In the genomic region with DNA sequence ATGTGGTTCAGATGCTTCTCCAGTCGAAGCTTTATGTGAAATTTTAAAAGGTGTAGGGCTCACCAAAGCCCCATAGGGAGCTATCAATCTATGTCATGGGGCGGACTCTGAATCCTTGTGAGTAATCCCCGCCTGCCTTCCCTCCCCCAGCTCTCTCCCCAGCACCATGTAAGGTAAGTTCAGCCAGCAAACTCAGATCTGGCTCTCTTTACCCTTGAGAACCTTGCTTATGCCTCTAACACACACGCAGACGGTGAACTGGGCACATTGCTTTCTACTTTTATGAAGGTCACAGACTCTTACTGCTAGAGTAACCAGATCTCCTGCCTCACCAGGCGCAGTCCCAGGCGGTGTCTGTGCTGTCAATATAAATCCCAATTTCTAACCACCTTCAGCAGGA, we compare ENCODE assay signal across 14 cellular contexts.
DNase-seq lines count a peak whose midpoint lies in the region; ATAC-seq, FAIRE-seq and TF ChIP-seq lines count a peak whose summit lies in the region.
"Had no signal": no experiment of that assay in that cellular context is flagged by ENCODE, and none has a peak within 500 bp of the region (broad histone marks: within the 10 kb centered on the region; RNA-seq: fewer than 3 reads in every experiment).

No MANE protein-coding gene starts in this region.

- H3K9ac ChIP-seq in neuronal stem cell (ENCODE audit: low read depth, low read length, poor library complexity) = no peak overlapping the region
- H3K9ac ChIP-seq: BLaER1 treated with 17β-estradiol and CSF1 and Interleukin-3, amounts not matched to agents 10 nM and 100 nM had no signal

- H3K27ac ChIP-seq in HEK293 (ENCODE audit: extremely low read depth, low read depth, low read length) (no peak overlapping the region), foreskin keratinocyte (no peak overlapping the region), pancreas (peak overlapping the region; percentile 20 to 88 (median 68)), neuronal stem cell (replicated peaks; ENCODE audit: low read length) (no peak overlapping the region)
- H3K27ac ChIP-seq: BLaER1 treated with 17β-estradiol and CSF1 and Interleukin-3, amounts not matched to agents 10 nM and 100 nM; prostate gland had no signal

- no peak overlapping the region for H4K8ac ChIP-seq in neuronal stem cell (ENCODE audit: low read depth, low read length)

- no peaks in the 10 kb centered on the region for H3K9me3 ChIP-seq in HEK293 (ENCODE audit: control insufficient read depth, insufficient read depth, low read depth, low read length)
- no peaks in the 10 kb centered on the region for H3K9me3 ChIP-seq in pancreas
- no peaks in the 10 kb centered on the region for H3K9me3 ChIP-seq in neuronal stem cell (replicated peaks in 1 of 2; ENCODE audit: control insufficient read depth in 2 of 2, insufficient read depth in 1 of 2, low read depth in 1 of 2, low read length in 2 of 2)
- H3K9me3 ChIP-seq: BLaER1 treated with 17β-estradiol and CSF1 and Interleukin-3, amounts not matched to agents 10 nM and 100 nM; MG63; prostate gland had no signal

- H3K18ac ChIP-seq in neuronal stem cell (ENCODE audit: low read length) = no peak overlapping the region

- H3K4me2 ChIP-seq in neuronal stem cell (ENCODE audit: insufficient read depth, low read length, poor library complexity, severe bottlenecking) = no peak overlapping the region
- H3K4me2 ChIP-seq: BLaER1 treated with 17β-estradiol and CSF1 and Interleukin-3, amounts not matched to agents 10 nM and 100 nM had no signal

- H3K23ac ChIP-seq in neuronal stem cell (ENCODE audit: low read depth, low read length, poor library complexity) = no peak overlapping the region

- WGBS in pancreas, 2 donors = 34 to 37% methylated on average over 7 of the region's 7 CpGs
- WGBS in neuronal stem cell (ENCODE audit: extremely low coverage in 2 of 2, insufficient read length in 2 of 2, insufficient replicate concordance in 1 of 2), 2 donors = no CpG with 5 or more reads among the region's 7 CpGs

- no peak for TF ChIP-seq CTCF in HEK293 (tag by site-specific recombination; IDR thresholded peaks at IDR 0.05)
- TF ChIP-seq CTCF in foreskin keratinocyte (conservative IDR thresholded peaks at IDR 0.05) = no peak
- no peak for TF ChIP-seq CTCF in pancreas (IDR thresholded peaks at IDR 0.05)

- no peak overlapping the region for H4K91ac ChIP-seq in neuronal stem cell (ENCODE audit: low read depth, low read length, poor library complexity)

- no peak overlapping the region for H2AFZ ChIP-seq in neuronal stem cell (ENCODE audit: low read length)

- no peaks in the 10 kb centered on the region for H3K36me3 ChIP-seq in HEK293 (ENCODE audit: control insufficient read depth in 2 of 2, insufficient read depth in 1 of 2, low read length in 2 of 2)
- H3K36me3 ChIP-seq in pancreas = no peaks in the 10 kb centered on the region
- no peaks in the 10 kb centered on the region for H3K36me3 ChIP-seq in neuronal stem cell (replicated peaks in 1 of 2; ENCODE audit: control insufficient read depth in 2 of 2, insufficient read depth in 2 of 2, low read length in 2 of 2)
- H3K36me3 ChIP-seq: BLaER1 treated with 17β-estradiol and CSF1 and Interleukin-3, amounts not matched to agents 10 nM and 100 nM; MG63; prostate gland had no signal

- no peak overlapping the region for H2BK5ac ChIP-seq in neuronal stem cell (ENCODE audit: low read length)

- no peak overlapping the region for H3K4ac ChIP-seq in neuronal stem cell (ENCODE audit: low read length)

- POLR2A ChIA-PET in HEK293 (lab: Yijun Ruan, JAX) = no interaction called here

- intact Hi-C loops in pancreas (cut with DNase I) = no loop called here

- DNase-seq in NCI-H345 (lab: John Stamatoyannopoulos, UW) (peak; percentile 84), foreskin keratinocyte (no peak), pancreas (peak in 4 of 6 donors; percentile 47 to 77 (median 68)), GOT3 (lab: John Stamatoyannopoulos, UW) (no peak), neuronal stem cell (ENCODE audit: low spot score) (no peak), GF-D8 (lab: John Stamatoyannopoulos, UW) (no peak)
- no peak for DNase-seq in stimulated activated naive CD4-positive, alpha-beta T cell treated with Interleukin-2 at 50 U/mL for 16 hours (lab: John Stamatoyannopoulos, UW)
- DNase-seq: activated CD4-positive, alpha-beta T cell treated with anti-CD3 and anti-CD28 coated beads, Interleukin-2, amount 50 U/mL, for 4 hours; activated effector memory CD4-positive, alpha-beta T cell treated with Interleukin-2 at 50 U/mL for 16 hours; hippocampal formation; MG63 had no signal

- H2BK15ac ChIP-seq in neuronal stem cell (ENCODE audit: low read length) = no peak overlapping the region

- FAIRE-seq in pancreas (lab: Jason Lieb, UNC) = no peak

- H3K4me1 ChIP-seq in HEK293 (ENCODE audit: control insufficient read depth, insufficient read depth, low read length) (0 out of 2 replicates have a peak, but pooled peaks cover 3% of the 10 kb centered on the region), foreskin keratinocyte (no peaks in the 10 kb centered on the region), pancreas (peaks cover 22 to 34% (median 28%) of the 10 kb centered on the region in 3 donors), neuronal stem cell (ENCODE audit: control insufficient read depth in 2 of 2, insufficient read depth in 1 of 2, low read depth in 1 of 2, low read length in 2 of 2) (peaks cover 0 to 15% of the 10 kb centered on the region in 2 donors)
- H3K4me1 ChIP-seq: BLaER1 treated with 17β-estradiol and CSF1 and Interleukin-3, amounts not matched to agents 10 nM and 100 nM; prostate gland had no signal

- CTCF ChIA-PET in HEK293 (lab: Yijun Ruan, JAX) = interaction anchor here (0.5 to 0.6 kb wide), 2 partner anchors 65 to 752 kb away, joined by 3 read pairs; no protein-coding TSS in a partner anchor

- no peak overlapping the region for H2AK5ac ChIP-seq in neuronal stem cell (ENCODE audit: low read depth, low read length)

- H3K4me3 ChIP-seq in HEK293 (ENCODE audit: low read depth, low read length) (no peak overlapping the region), pancreas (no peak overlapping the region), neuronal stem cell (ENCODE audit: low read length in 2 of 2) (no peak overlapping the region)
- H3K4me3 ChIP-seq: BLaER1 treated with 17β-estradiol and CSF1 and Interleukin-3, amounts not matched to agents 10 nM and 100 nM; MG63; prostate gland had no signal

- H3K27me3 ChIP-seq in foreskin keratinocyte (no peaks in the 10 kb centered on the region), pancreas (no peaks in the 10 kb centered on the region), neuronal stem cell (ENCODE audit: control insufficient read depth in 3 of 3, insufficient read depth in 3 of 3, low read depth in 1 of 3, low read length in 3 of 3) (no peaks in the 10 kb centered on the region)
- H3K27me3 ChIP-seq: BLaER1 treated with 17β-estradiol and CSF1 and Interleukin-3, amounts not matched to agents 10 nM and 100 nM; MG63 had no signal

- no peak overlapping the region for H2BK120ac ChIP-seq in neuronal stem cell (ENCODE audit: low read depth, low read length)

- no peaks in the 10 kb centered on the region for H3K79me1 ChIP-seq in neuronal stem cell (ENCODE audit: low read depth, low read length)

- ATAC-seq in foreskin keratinocyte (peak; percentile 18), pancreas (peak; percentile 83 to 88 (median 85))

- no peak overlapping the region for H2BK12ac ChIP-seq in neuronal stem cell (ENCODE audit: low read length)

- no peak overlapping the region for H3K14ac ChIP-seq in neuronal stem cell (ENCODE audit: low read length)

TF ChIP-seq in HEK293, 187 proteins besides CTCF, POLR2A, EP300 and RAD21 (continues in another document):
- peak; percentile 77 for TF ChIP-seq TRIM28 (IDR thresholded peaks at IDR 0.05; ENCODE audit: borderline replicate concordance, low read length)
- no peak for TF ChIP-seq GLI2 (tag by site-specific recombination; IDR thresholded peaks at IDR 0.05; ENCODE audit: borderline replicate concordance, low read depth)
- no peak for TF ChIP-seq ZNF366 (tag by site-specific recombination; conservative IDR thresholded peaks at IDR 0.05)
- TF ChIP-seq ZNF169 (tag by site-specific recombination; IDR thresholded peaks at IDR 0.05) = no peak
- TF ChIP-seq ZBTB48 (tag by site-specific recombination; IDR thresholded peaks at IDR 0.05) = no peak
- TF ChIP-seq, protein P1, sequence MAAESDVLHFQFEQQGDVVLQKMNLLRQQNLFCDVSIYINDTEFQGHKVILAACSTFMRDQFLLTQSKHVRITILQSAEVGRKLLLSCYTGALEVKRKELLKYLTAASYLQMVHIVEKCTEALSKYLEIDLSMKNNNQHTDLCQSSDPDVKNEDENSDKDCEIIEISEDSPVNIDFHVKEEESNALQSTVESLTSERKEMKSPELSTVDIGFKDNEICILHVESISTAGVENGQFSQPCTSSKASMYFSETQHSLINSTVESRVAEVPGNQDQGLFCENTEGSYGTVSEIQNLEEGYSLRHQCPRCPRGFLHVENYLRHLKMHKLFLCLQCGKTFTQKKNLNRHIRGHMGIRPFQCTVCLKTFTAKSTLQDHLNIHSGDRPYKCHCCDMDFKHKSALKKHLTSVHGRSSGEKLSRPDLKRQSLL (tag by site-specific recombination; IDR thresholded peaks at IDR 0.05) = no peak
- TF ChIP-seq ZNF416 (tag by site-specific recombination; IDR thresholded peaks at IDR 0.05) = no peak
- no peak for TF ChIP-seq ZNF2 (tag by site-specific recombination; IDR thresholded peaks at IDR 0.05)
- TF ChIP-seq KLF8 (tag by site-specific recombination; IDR thresholded peaks at IDR 0.05) = no peak
- TF ChIP-seq, protein P2, sequence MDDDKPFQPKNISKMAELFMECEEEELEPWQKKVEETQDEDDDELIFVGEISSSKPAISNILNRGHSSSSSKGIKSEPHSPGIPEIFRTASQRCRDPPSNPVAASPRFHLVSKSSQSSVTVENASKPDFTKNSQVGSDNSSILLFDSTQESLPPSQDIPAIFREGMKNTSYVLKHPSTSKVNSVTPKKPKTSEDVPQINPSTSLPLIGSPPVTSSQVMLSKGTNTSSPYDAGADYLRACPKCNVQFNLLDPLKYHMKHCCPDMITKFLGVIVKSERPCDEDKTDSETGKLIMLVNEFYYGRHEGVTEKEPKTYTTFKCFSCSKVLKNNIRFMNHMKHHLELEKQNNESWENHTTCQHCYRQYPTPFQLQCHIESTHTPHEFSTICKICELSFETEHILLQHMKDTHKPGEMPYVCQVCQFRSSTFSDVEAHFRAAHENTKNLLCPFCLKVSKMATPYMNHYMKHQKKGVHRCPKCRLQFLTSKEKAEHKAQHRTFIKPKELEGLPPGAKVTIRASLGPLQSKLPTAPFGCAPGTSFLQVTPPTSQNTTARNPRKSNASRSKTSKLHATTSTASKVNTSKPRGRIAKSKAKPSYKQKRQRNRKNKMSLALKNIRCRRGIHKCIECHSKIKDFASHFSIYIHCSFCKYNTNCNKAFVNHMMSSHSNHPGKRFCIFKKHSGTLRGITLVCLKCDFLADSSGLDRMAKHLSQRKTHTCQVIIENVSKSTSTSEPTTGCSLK (tag by site-specific recombination; IDR thresholded peaks at IDR 0.05) = no peak
- no peak for TF ChIP-seq YY2 (tag by site-specific recombination; IDR thresholded peaks at IDR 0.05)
- TF ChIP-seq ZNF561 (tag by site-specific recombination; IDR thresholded peaks at IDR 0.05; ENCODE audit: borderline replicate concordance) = no peak; the same call in 1 of the 2 replicates
- no peak for TF ChIP-seq ZBTB8A (tag by site-specific recombination; IDR thresholded peaks at IDR 0.05)

Comparison
In these comparisons a context has a peak if more than half of its experiments do, and no peak if none do; other contexts are left out.
1. H3K27ac ChIP-seq: peak in pancreas (4 of 4); none in HEK293 (single experiment), foreskin keratinocyte (single experiment) and neuronal stem cell (single experiment).
2. DNase-seq: peak in NCI-H345 (single experiment) and pancreas (4 of 6); none in foreskin keratinocyte (0 of 2), GOT3 (single experiment), neuronal stem cell (single experiment), GF-D8 (single experiment) and stimulated activated naive CD4-positive, alpha-beta T cell treated with Interleukin-2 at 50 U/mL for 16 hours (single experiment).